Comparison of ENCODE assay signal across 1 cellular context in genomic region chr2:81073412-81073811, GRCh38.
A peak's percentile ranks its signal among the peaks of the same experiment; 100 is the strongest.
TF ChIP-seq lines count a peak whose summit lies in the region.

No MANE protein-coding gene starts in this region.

TF ChIP-seq in HepG2, 621 proteins besides CTCF, POLR2A, EP300 and RAD21:
- TF ChIP-seq CEBPZ (IDR thresholded peaks at IDR 0.05; ENCODE audit: low read length) (no peak), JDP2 (CRISPR knock-in tag; IDR thresholded peaks at IDR 0.05; ENCODE audit: borderline replicate concordance) (no peak), ZNF224 (CRISPR knock-in tag; IDR thresholded peaks at IDR 0.05) (no peak), MEF2D (CRISPR knock-in tag; IDR thresholded peaks at IDR 0.05) (no peak), THAP7 (CRISPR knock-in tag; IDR thresholded peaks at IDR 0.05) (no peak), NFE2L2 (IDR thresholded peaks at IDR 0.05; ENCODE audit: low read length) (peak; percentile 71; the same call in 1 of the 2 replicates)
- TF ChIP-seq, protein P1, sequence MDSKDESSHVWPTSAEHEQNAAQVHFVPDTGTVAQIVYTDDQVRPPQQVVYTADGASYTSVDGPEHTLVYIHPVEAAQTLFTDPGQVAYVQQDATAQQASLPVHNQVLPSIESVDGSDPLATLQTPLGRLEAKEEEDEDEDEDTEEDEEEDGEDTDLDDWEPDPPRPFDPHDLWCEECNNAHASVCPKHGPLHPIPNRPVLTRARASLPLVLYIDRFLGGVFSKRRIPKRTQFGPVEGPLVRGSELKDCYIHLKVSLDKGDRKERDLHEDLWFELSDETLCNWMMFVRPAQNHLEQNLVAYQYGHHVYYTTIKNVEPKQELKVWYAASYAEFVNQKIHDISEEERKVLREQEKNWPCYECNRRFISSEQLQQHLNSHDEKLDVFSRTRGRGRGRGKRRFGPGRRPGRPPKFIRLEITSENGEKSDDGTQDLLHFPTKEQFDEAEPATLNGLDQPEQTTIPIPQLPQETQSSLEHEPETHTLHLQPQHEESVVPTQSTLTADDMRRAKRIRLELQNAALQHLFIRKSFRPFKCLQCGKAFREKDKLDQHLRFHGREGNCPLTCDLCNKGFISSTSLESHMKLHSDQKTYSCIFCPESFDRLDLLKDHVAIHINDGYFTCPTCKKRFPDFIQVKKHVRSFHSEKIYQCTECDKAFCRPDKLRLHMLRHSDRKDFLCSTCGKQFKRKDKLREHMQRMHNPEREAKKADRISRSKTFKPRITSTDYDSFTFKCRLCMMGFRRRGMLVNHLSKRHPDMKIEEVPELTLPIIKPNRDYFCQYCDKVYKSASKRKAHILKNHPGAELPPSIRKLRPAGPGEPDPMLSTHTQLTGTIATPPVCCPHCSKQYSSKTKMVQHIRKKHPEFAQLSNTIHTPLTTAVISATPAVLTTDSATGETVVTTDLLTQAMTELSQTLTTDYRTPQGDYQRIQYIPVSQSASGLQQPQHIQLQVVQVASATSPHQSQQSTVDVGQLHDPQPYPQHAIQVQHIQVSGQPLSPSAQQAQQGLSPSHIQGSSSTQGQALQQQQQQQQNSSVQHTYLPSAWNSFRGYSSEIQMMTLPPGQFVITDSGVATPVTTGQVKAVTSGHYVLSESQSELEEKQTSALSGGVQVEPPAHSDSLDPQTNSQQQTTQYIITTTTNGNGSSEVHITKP (CRISPR knock-in tag; IDR thresholded peaks at IDR 0.05; ENCODE audit: low read depth), result no peak
- TF ChIP-seq, protein P2, sequence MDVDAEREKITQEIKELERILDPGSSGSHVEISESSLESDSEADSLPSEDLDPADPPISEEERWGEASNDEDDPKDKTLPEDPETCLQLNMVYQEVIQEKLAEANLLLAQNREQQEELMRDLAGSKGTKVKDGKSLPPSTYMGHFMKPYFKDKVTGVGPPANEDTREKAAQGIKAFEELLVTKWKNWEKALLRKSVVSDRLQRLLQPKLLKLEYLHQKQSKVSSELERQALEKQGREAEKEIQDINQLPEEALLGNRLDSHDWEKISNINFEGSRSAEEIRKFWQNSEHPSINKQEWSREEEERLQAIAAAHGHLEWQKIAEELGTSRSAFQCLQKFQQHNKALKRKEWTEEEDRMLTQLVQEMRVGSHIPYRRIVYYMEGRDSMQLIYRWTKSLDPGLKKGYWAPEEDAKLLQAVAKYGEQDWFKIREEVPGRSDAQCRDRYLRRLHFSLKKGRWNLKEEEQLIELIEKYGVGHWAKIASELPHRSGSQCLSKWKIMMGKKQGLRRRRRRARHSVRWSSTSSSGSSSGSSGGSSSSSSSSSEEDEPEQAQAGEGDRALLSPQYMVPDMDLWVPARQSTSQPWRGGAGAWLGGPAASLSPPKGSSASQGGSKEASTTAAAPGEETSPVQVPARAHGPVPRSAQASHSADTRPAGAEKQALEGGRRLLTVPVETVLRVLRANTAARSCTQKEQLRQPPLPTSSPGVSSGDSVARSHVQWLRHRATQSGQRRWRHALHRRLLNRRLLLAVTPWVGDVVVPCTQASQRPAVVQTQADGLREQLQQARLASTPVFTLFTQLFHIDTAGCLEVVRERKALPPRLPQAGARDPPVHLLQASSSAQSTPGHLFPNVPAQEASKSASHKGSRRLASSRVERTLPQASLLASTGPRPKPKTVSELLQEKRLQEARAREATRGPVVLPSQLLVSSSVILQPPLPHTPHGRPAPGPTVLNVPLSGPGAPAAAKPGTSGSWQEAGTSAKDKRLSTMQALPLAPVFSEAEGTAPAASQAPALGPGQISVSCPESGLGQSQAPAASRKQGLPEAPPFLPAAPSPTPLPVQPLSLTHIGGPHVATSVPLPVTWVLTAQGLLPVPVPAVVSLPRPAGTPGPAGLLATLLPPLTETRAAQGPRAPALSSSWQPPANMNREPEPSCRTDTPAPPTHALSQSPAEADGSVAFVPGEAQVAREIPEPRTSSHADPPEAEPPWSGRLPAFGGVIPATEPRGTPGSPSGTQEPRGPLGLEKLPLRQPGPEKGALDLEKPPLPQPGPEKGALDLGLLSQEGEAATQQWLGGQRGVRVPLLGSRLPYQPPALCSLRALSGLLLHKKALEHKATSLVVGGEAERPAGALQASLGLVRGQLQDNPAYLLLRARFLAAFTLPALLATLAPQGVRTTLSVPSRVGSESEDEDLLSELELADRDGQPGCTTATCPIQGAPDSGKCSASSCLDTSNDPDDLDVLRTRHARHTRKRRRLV (CRISPR knock-in tag; IDR thresholded peaks at IDR 0.05), result no peak
